Comparison of ENCODE assay signal across 8 cellular contexts in genomic region chr1:15152318-15153183, GRCh38. TPM values are rescaled to one million over a fixed set of nuclear protein-coding genes. Genes with fewer than 3 reads are reported as not detected.
A peak's percentile ranks its signal among the peaks of the same experiment; 100 is the strongest.
DNase-seq lines count a peak whose midpoint lies in the region; ATAC-seq and TF ChIP-seq lines count a peak whose summit lies in the region.

No MANE protein-coding gene starts in this region.

- peak overlapping the region; percentile 49; the same call in 1 of the 2 replicates for H3K27ac ChIP-seq in HUES6 (ENCODE audit: low read depth, low read length)
- H3K27ac ChIP-seq in PC-9, result peak overlapping the region; percentile 77
- peak overlapping the region; percentile 59 for H3K27ac ChIP-seq in caudate nucleus (ENCODE audit: low read depth, low read length)
- no peak overlapping the region for H3K27ac ChIP-seq in iPS-20b (ENCODE audit: low read length)

- in situ Hi-C loops in Caki2 (cut with HindIII; ENCODE audit: low pct_unique_long_range_greater_than_20kb, low sequenced_read_pairs), result no loop called here

- ATAC-seq in HG02571 (IDR thresholded peaks at IDR 0.05; ENCODE audit: unreplicated experiment) (no peak), GM18520 (IDR thresholded peaks at IDR 0.05; ENCODE audit: unreplicated experiment) (no peak)

- TSS peak; percentile 22 for BruUV-seq in PC-9 (replicated peaks; lab: Mats Ljungman, UMichigan)

- H3K9me3 ChIP-seq in HUES6 (ENCODE audit: control insufficient read depth, insufficient read depth, low read depth, low read length) (peaks cover 5% of the 10 kb centered on the region; the same call in 1 of the 2 replicates), PC-9 (ENCODE audit: insufficient read depth, low read depth) (no peaks in the 10 kb centered on the region), iPS-20b (ENCODE audit: insufficient read depth, low read depth, low read length) (no peaks in the 10 kb centered on the region)

- peak; percentile 61 for TF ChIP-seq CTCF in PC-9 (conservative IDR thresholded peaks at IDR 0.05)

- H3K9ac ChIP-seq in HUES6 (ENCODE audit: low read length), result peak overlapping the region; percentile 87
- peak overlapping the region; percentile 63; the same call in 1 of the 2 replicates for H3K9ac ChIP-seq in iPS-20b (ENCODE audit: low read depth, low read length)

- peak overlapping the region; percentile 82 for H2AFZ ChIP-seq in PC-9

- H3K27me3 ChIP-seq in HUES6 (ENCODE audit: control insufficient read depth, insufficient read depth, low read length) (peaks cover 35% of the 10 kb centered on the region), PC-9 (ENCODE audit: insufficient read depth, low read depth) (no peaks in the 10 kb centered on the region), iPS-20b (ENCODE audit: insufficient read depth, low read length) (peaks cover 53% of the 10 kb centered on the region)

- peak overlapping the region; percentile 88 for H3K4me2 ChIP-seq in PC-9

- CTCF ChIA-PET in PC-9 (lab: Charles Lee), result interaction anchor here (0.6 to 1.2 kb wide), 4 partner anchors 19 to 119 kb away, joined by 3 to 10 read pairs (median 4); no protein-coding TSS in a partner anchor

- H4K20me1 ChIP-seq in PC-9 (ENCODE audit: insufficient read depth), result no peaks in the 10 kb centered on the region

- H3F3A ChIP-seq in PC-9 (ENCODE audit: insufficient read depth, low read depth), result no peaks in the 10 kb centered on the region

- POLR2A ChIA-PET in PC-9 (lab: Charles Lee; ENCODE audit: unreplicated experiment), result interaction anchor here (0.6 to 0.7 kb wide), 3 partner anchors 10 to 54 kb away, joined by 3 to 10 read pairs (median 6); no protein-coding TSS in a partner anchor

- H3K79me2 ChIP-seq in PC-9 (ENCODE audit: low read depth), result peaks cover 19% of the 10 kb centered on the region

- peaks cover 30% of the 10 kb centered on the region for H3K4me1 ChIP-seq in HUES6 (ENCODE audit: control insufficient read depth, insufficient read depth, low read length)
- 0 out of 2 replicates have a peak, but pooled peaks cover under 1% of the 10 kb centered on the region for H3K4me1 ChIP-seq in PC-9 (replicated peaks; ENCODE audit: insufficient read depth)
- peaks cover 2% of the 10 kb centered on the region; the same call in 1 of the 2 replicates for H3K4me1 ChIP-seq in iPS-20b (ENCODE audit: insufficient read depth, low read length)

- no peaks in the 10 kb centered on the region for H3K9me2 ChIP-seq in PC-9 (ENCODE audit: insufficient read depth)

- intact Hi-C loops in PC-9 (cut with micrococcal nuclease; ENCODE audit: unreplicated experiment), result loop anchor here (1.0 to 10.0 kb wide), 7 partner anchors 24 to 372 kb away; partner anchors contain the start of genes CASP9 and DNAJC16

- DNase-seq in Caki2 (ENCODE audit: low read depth) (peak; percentile 79), PC-9 (peak; percentile 73 to 80), caudate nucleus (lab: John Stamatoyannopoulos, UW) (peak in 55 of 61 donors; percentile 17 to 80 (median 54)), retina (peak; percentile 91)

- H3K36me3 ChIP-seq in HUES6 (ENCODE audit: control insufficient read depth, insufficient read depth, low read length), result no peaks in the 10 kb centered on the region
- no peaks in the 10 kb centered on the region for H3K36me3 ChIP-seq in PC-9 (ENCODE audit: low read depth)
- H3K36me3 ChIP-seq in iPS-20b (ENCODE audit: insufficient read depth, low read depth, low read length), result no peaks in the 10 kb centered on the region

- H3K4me3 ChIP-seq in HUES6 (ENCODE audit: low read depth, low read length) (peak overlapping the region; percentile 90), PC-9 (peak overlapping the region; percentile 68), iPS-20b (ENCODE audit: low read length) (peak overlapping the region; percentile 82)

RNA-seq across cellular contexts. Expression of gene TMEM51, which starts 1.0 kb away (rescaled TPM):
- 16.6 and 21.1 TPM in 2 replicates for total RNA-seq in Caki2 (2014; rRNA removed; shearing (Covaris generic); ENCODE audit: low replicate concordance)
- total RNA-seq in PC-9 (2021), result 11.7 and 12.7 TPM in 2 replicates
